ENCODE assay signal across 10 cellular contexts in genomic region chrY:3002685-3003509, GRCh38.
DNase-seq lines count a peak whose midpoint lies in the region; ATAC-seq and TF ChIP-seq lines count a peak whose summit lies in the region.
"Had no signal": no experiment of that assay in that cellular context is flagged by ENCODE, and none has a peak within 500 bp of the region (broad histone marks: within the 10 kb centered on the region; RNA-seq: fewer than 3 reads in every experiment).

No MANE protein-coding gene starts in this region.

- 26% methylated on average over 15 of the region's 15 CpGs for WGBS in right cardiac atrium

- H3K27me3 Mint-ChIP-seq in activated B cell treated with CpG ODN at 0.5 μM for 24 hours = no peaks in the 10 kb centered on the region

- TF ChIP-seq CTCF in BJ (IDR thresholded peaks at IDR 0.05; ENCODE audit: insufficient read depth, low read depth, low read length) (no peak), activated B cell treated with CpG ODN at 0.5 μM for 24 hours (IDR thresholded peaks at IDR 0.05) (no peak), ascending aorta (IDR thresholded peaks at IDR 0.05) (no peak)

- CTCF ChIA-PET in BJ (lab: Yijun Ruan, JAX) = no interaction called here
- CTCF ChIA-PET in activated B cell treated with CpG ODN at 0.5 μM for 24 hours (lab: Charles Lee) = no interaction called here

- H3K27ac ChIP-seq in right cardiac atrium (ENCODE audit: low read length) = peak overlapping the region; percentile 97
- H3K27ac ChIP-seq in ascending aorta = no peak overlapping the region
- H3K27ac ChIP-seq: cardiac muscle cell, right lobe of liver had no signal

- H3K9me3 Mint-ChIP-seq in activated B cell treated with CpG ODN at 0.5 μM for 24 hours = no peaks in the 10 kb centered on the region

- intact Hi-C loops in activated B cell treated with CpG ODN at 0.5 μM for 24 hours (cut with micrococcal nuclease) = loop anchor here (1.0 to 2.0 kb wide), 2 partner anchors 13 to 66 kb away; no protein-coding TSS in a partner anchor
- intact Hi-C loops in right cardiac atrium (cut with DNase I) = no loop called here
- intact Hi-C loops in ascending aorta (cut with DNase I) = no loop called here

- H3K9me3 ChIP-seq in right cardiac atrium (ENCODE audit: control insufficient read depth, low read length) = no peaks in the 10 kb centered on the region
- no peaks in the 10 kb centered on the region for H3K9me3 ChIP-seq in ascending aorta
- H3K9me3 ChIP-seq: right lobe of liver had no signal

- H3K27me3 ChIP-seq in BJ (ENCODE audit: control insufficient read depth, insufficient read depth, low read length) = no peaks in the 10 kb centered on the region
- no peaks in the 10 kb centered on the region for H3K27me3 ChIP-seq in right cardiac atrium (ENCODE audit: control insufficient read depth, insufficient read depth)
- no peaks in the 10 kb centered on the region for H3K27me3 ChIP-seq in ascending aorta
- H3K27me3 ChIP-seq: cardiac muscle cell, right lobe of liver had no signal

- ATAC-seq in HG02610 (IDR thresholded peaks at IDR 0.05; ENCODE audit: unreplicated experiment) (peak; percentile 64), activated B cell treated with CpG ODN at 0.5 μM for 24 hours (ENCODE audit: low read depth) (peak; percentile 69), right cardiac atrium (peak in 1 of 2 donors; percentile 71)

- POLR2A ChIA-PET in BJ (lab: Charles Lee) = no interaction called here
- POLR2A ChIA-PET in activated B cell treated with CpG ODN at 0.5 μM for 24 hours (lab: Charles Lee) = interaction anchor here (1.1 to 2.5 kb wide), 3 partner anchors 13 to 66 kb away, joined by 6 to 12 read pairs (median 8); no protein-coding TSS in a partner anchor

- H3K4me3 ChIP-seq in BJ (ENCODE audit: low read depth, low read length) (peak overlapping the region; percentile 27), right cardiac atrium (ENCODE audit: low read length) (peak overlapping the region; percentile 84), ascending aorta (no peak overlapping the region)
- H3K4me3 ChIP-seq: cardiac muscle cell, right lobe of liver had no signal

- H3K4me1 ChIP-seq in right cardiac atrium (ENCODE audit: control insufficient read depth, insufficient read depth, low read length) (peaks cover 3% of the 10 kb centered on the region), ascending aorta (no peaks in the 10 kb centered on the region)
- H3K4me1 ChIP-seq: right lobe of liver had no signal

- H3K4me1 Mint-ChIP-seq in activated B cell treated with CpG ODN at 0.5 μM for 24 hours = peaks cover 59% of the 10 kb centered on the region

- no peak for DNase-seq in BJ (ENCODE audit: low read depth)
- DNase-seq in activated B cell treated with CpG ODN at 0.5 μM for 24 hours = no peak
- DNase-seq in right cardiac atrium = peak in 1 of 3 donors; percentile 50
- DNase-seq in ascending aorta (ENCODE audit: low spot score in 2 of 2) = no peak
- no peak for DNase-seq in NCI-H1694 (lab: John Stamatoyannopoulos, UW)
- no peak for DNase-seq in D341Med (ENCODE audit: low spot score)
- DNase-seq in NCI-H1436 (lab: John Stamatoyannopoulos, UW) = no peak

- H3K36me3 Mint-ChIP-seq in activated B cell treated with CpG ODN at 0.5 μM for 24 hours (ENCODE audit: low read depth) = peaks cover 9% of the 10 kb centered on the region

- H3K36me3 ChIP-seq in BJ (ENCODE audit: control insufficient read depth, insufficient read depth, low read length) (no peaks in the 10 kb centered on the region), ascending aorta (no peaks in the 10 kb centered on the region)
- H3K36me3 ChIP-seq: cardiac muscle cell, right lobe of liver had no signal

- H3K4me3 Mint-ChIP-seq in activated B cell treated with CpG ODN at 0.5 μM for 24 hours = peak overlapping the region; percentile 93

- peak overlapping the region; percentile 93 for H3K27ac Mint-ChIP-seq in activated B cell treated with CpG ODN at 0.5 μM for 24 hours

Comparison
In these comparisons a context has a peak if more than half of its experiments do, and no peak if none do; other contexts are left out.
1. H3K4me3 ChIP-seq: peak in BJ (single experiment) and right cardiac atrium (single experiment); none in ascending aorta (0 of 2).